ENCODE assay signal across 16 cellular contexts in genomic region chr6:114090626-114091025, GRCh38.
DNase-seq lines count a peak whose midpoint lies in the region; ATAC-seq and TF ChIP-seq lines count a peak whose summit lies in the region.
"Had no signal": no experiment of that assay in that cellular context is flagged by ENCODE, and none has a peak within 500 bp of the region (broad histone marks: within the 10 kb centered on the region; RNA-seq: fewer than 3 reads in every experiment).

No MANE protein-coding gene starts in this region.

- H3K4me3 Mint-ChIP-seq in activated naive CD4-positive, alpha-beta T cell treated with anti-CD3 and anti-CD28 coated beads, Interleukin-2, amount 10 ng/mL, durations not matched to agents 7 days and 5 days: no peak overlapping the region
- H3K4me3 Mint-ChIP-seq: CD4-positive, alpha-beta T cell had no signal

- H3K27ac ChIP-seq in hepatocyte: no peak overlapping the region
- H3K27ac ChIP-seq in substantia nigra (ENCODE audit: low read depth, low read length, poor library complexity, severe bottlenecking): peak overlapping the region; percentile 72
- H3K27ac ChIP-seq: PC-9, RWPE1 had no signal

- no peaks in the 10 kb centered on the region for H3K9me2 ChIP-seq in hepatocyte (replicated peaks; ENCODE audit: insufficient read depth)

- H3K9me3 ChIP-seq in adipocyte (ENCODE audit: control insufficient read depth, low read length): peaks cover 3% of the 10 kb centered on the region
- H3K9me3 ChIP-seq in hepatocyte (ENCODE audit: low read depth): no peaks in the 10 kb centered on the region
- H3K9me3 ChIP-seq: Caco-2 had no signal

- H3K79me2 ChIP-seq in hepatocyte: no peaks in the 10 kb centered on the region

- no peaks in the 10 kb centered on the region for H3K27me3 Mint-ChIP-seq in activated naive CD4-positive, alpha-beta T cell treated with anti-CD3 and anti-CD28 coated beads, Interleukin-2, amount 10 ng/mL, durations not matched to agents 7 days and 5 days

- H3K36me3 Mint-ChIP-seq in activated naive CD4-positive, alpha-beta T cell treated with anti-CD3 and anti-CD28 coated beads, Interleukin-2, amount 10 ng/mL, durations not matched to agents 7 days and 5 days: no peaks in the 10 kb centered on the region

- H3K4me1 Mint-ChIP-seq in activated naive CD4-positive, alpha-beta T cell treated with anti-CD3 and anti-CD28 coated beads, Interleukin-2, amount 10 ng/mL, durations not matched to agents 7 days and 5 days: no peaks in the 10 kb centered on the region

- peak overlapping the region; percentile 44 for H3K4me2 ChIP-seq in hepatocyte
- H3K4me2 ChIP-seq: PC-9 had no signal

- H2AFZ ChIP-seq in hepatocyte: no peak overlapping the region
- H2AFZ ChIP-seq: PC-9 had no signal

- peak; percentile 35 for DNase-seq in Ammon's horn (ENCODE audit: low spot score)
- DNase-seq in adipocyte (ENCODE audit: low read depth): peak; percentile 25
- no peak for DNase-seq in hepatocyte (ENCODE audit: low spot score)
- peak in 5 of 49 donors; percentile 3 to 53 (median 8) for DNase-seq in substantia nigra (lab: John Stamatoyannopoulos, UW)
- DNase-seq in NCI-H2227 (lab: John Stamatoyannopoulos, UW; ENCODE audit: unreplicated experiment): no peak
- no peak for DNase-seq in activated naive CD4-positive, alpha-beta T cell treated with anti-CD3 and anti-CD28 coated beads, Interleukin-2, amount 10 ng/mL, durations not matched to agents 7 days and 5 days
- DNase-seq: Caco-2; CD4-positive, alpha-beta T cell; KBM-7; NCI-H1694 treated with DMSO at 0.1 percent for 48 hours; NCI-H345; NCI-H524 treated with DMSO at 0.1 percent for 48 hours; PC-9; SIG-M5 had no signal

- H3K27me3 ChIP-seq in adipocyte (replicated peaks; ENCODE audit: control insufficient read depth, insufficient read depth, low read length): peaks cover 3% of the 10 kb centered on the region
- no peaks in the 10 kb centered on the region for H3K27me3 ChIP-seq in hepatocyte

- no peak for ATAC-seq in GM19023 (IDR thresholded peaks at IDR 0.05; ENCODE audit: unreplicated experiment)

- no peak for TF ChIP-seq CTCF in hepatocyte (IDR thresholded peaks at IDR 0.05; ENCODE audit: poor library complexity)

- no peak overlapping the region for H3K9ac ChIP-seq in adipocyte (ENCODE audit: low read length)

- H3K36me3 ChIP-seq in adipocyte (ENCODE audit: control insufficient read depth, insufficient read depth, low read length, severe bottlenecking) (no peaks in the 10 kb centered on the region), hepatocyte (replicated peaks; ENCODE audit: insufficient read depth, low read depth) (no peaks in the 10 kb centered on the region)

- no peaks in the 10 kb centered on the region for H3K9me3 Mint-ChIP-seq in activated naive CD4-positive, alpha-beta T cell treated with anti-CD3 and anti-CD28 coated beads, Interleukin-2, amount 10 ng/mL, durations not matched to agents 7 days and 5 days
- H3K9me3 Mint-ChIP-seq: CD4-positive, alpha-beta T cell had no signal

- CTCF ChIA-PET in activated naive CD4-positive, alpha-beta T cell treated with anti-CD3 and anti-CD28 coated beads, Interleukin-2, amount 10 ng/mL, durations not matched to agents 7 days and 5 days (lab: Charles Lee): interaction anchor here (0.5 to 0.9 kb wide), 2 partner anchors 30 to 154 kb away, joined by 3 read pairs; no protein-coding TSS in a partner anchor

- no peak overlapping the region for H3K27ac Mint-ChIP-seq in activated naive CD4-positive, alpha-beta T cell treated with anti-CD3 and anti-CD28 coated beads, Interleukin-2, amount 10 ng/mL, durations not matched to agents 7 days and 5 days
- H3K27ac Mint-ChIP-seq: CD4-positive, alpha-beta T cell had no signal

- no peaks in the 10 kb centered on the region for H4K20me1 ChIP-seq in hepatocyte (ENCODE audit: insufficient read depth, poor library complexity, severe bottlenecking)

- H3K4me3 ChIP-seq in adipocyte (ENCODE audit: low read length) (no peak overlapping the region), hepatocyte (no peak overlapping the region)
- H3K4me3 ChIP-seq: PC-9 had no signal

- H3K4me1 ChIP-seq in adipocyte (ENCODE audit: control insufficient read depth, insufficient read depth, low read length) (peaks cover 22% of the 10 kb centered on the region), hepatocyte (ENCODE audit: insufficient read depth) (no peaks in the 10 kb centered on the region)
- H3K4me1 ChIP-seq: Caco-2 had no signal

- WGBS in hepatocyte (ENCODE audit: low lambda C conversion rate, missing lambda C conversion rate): 45% methylated on average over 4 of the region's 4 CpGs

Comparison
In these comparisons a context has a peak if more than half of its experiments do, and no peak if none do; other contexts are left out.
1. DNase-seq: peak in Ammon's horn (single experiment) and adipocyte (single experiment); none in hepatocyte (single experiment), NCI-H2227 (single experiment) and activated naive CD4-positive, alpha-beta T cell treated with anti-CD3 and anti-CD28 coated beads, Interleukin-2, amount 10 ng/mL, durations not matched to agents 7 days and 5 days (single experiment).